9 cellular contexts compared by ENCODE assay signal in the genomic region with DNA sequence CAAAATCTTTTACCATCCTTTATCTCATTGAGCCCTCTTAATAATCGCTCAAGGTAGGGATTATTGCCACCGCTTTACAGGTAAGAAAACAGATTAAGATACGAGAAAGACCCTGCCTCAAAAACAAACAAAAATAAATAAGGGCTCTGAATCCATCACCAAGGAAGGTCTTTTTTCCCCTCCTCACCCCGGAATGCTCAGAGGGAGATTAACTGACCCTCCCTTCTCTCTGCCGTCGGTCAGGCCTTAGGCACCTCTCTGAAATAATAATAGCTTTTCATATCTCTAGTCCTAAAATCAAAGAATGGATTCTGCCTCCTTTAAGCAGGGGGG. TPM values are rescaled to one million over a fixed set of nuclear protein-coding genes. Genes with fewer than 3 reads are reported as not detected.
DNase-seq lines count a peak whose midpoint lies in the region; ATAC-seq, FAIRE-seq and TF ChIP-seq lines count a peak whose summit lies in the region.
"Had no signal": no experiment of that assay in that cellular context is flagged by ENCODE, and none has a peak within 500 bp of the region (broad histone marks: within the 10 kb centered on the region; RNA-seq: fewer than 3 reads in every experiment).

No MANE protein-coding gene starts in this region.

- in situ Hi-C loops in KBM-7 (cut with MboI; ENCODE audit: low pct_unique_long_range_greater_than_20kb, low sequenced_read_pairs) = no loop called here

- CTCF ChIA-PET in CD8-positive, alpha-beta memory T cell (lab: Charles Lee) = interaction anchor here (1.1 to 1.5 kb wide), 2 partner anchors 67 to 70 kb away, joined by 3 to 4 read pairs; no protein-coding TSS in a partner anchor

- FAIRE-seq in pancreas (lab: Jason Lieb, UNC) = no peak

- H3K4me3 ChIP-seq in CD8-positive, alpha-beta memory T cell (ENCODE audit: low read length) = peak overlapping the region; percentile 37
- H3K4me3 ChIP-seq in pancreas (peak overlapping the region; percentile 9 to 95 (median 45)), lower leg skin (ENCODE audit: low read depth, poor library complexity, severe bottlenecking) (no peak overlapping the region)

- peak overlapping the region; percentile 66 for H3K27ac ChIP-seq in CD8-positive, alpha-beta memory T cell (ENCODE audit: low read depth, low read length)
- H3K27ac ChIP-seq in epithelial cell of prostate = peak overlapping the region; percentile 51
- H3K27ac ChIP-seq in pancreas = peak overlapping the region; percentile 3 to 74 (median 66)

- H3K36me3 Mint-ChIP-seq in CD8-positive, alpha-beta memory T cell = peaks cover 0 to 31% (median 0%) of the 10 kb centered on the region in 3 donors

- intact Hi-C loops in pancreas (cut with DNase I) (no loop called here), lower leg skin (cut with DNase I; ENCODE audit: low total_unique reads) (no loop called here)

- peak overlapping the region; percentile 81 to 97 (median 95) for H3K4me3 Mint-ChIP-seq in CD8-positive, alpha-beta memory T cell

- H3K9me3 ChIP-seq in CD8-positive, alpha-beta memory T cell (ENCODE audit: low read length) = no peaks in the 10 kb centered on the region
- no peaks in the 10 kb centered on the region for H3K9me3 ChIP-seq in pancreas

- ATAC-seq in pancreas (no peak), GM21717 (IDR thresholded peaks at IDR 0.05; ENCODE audit: unreplicated experiment) (no peak)

- DNase-seq in CD8-positive, alpha-beta memory T cell = no peak
- no peak for DNase-seq in epithelial cell of prostate (ENCODE audit: low read depth, low spot score)
- DNase-seq in pancreas = no peak
- DNase-seq in kidney tubule cell (ENCODE audit: low spot score) = no peak
- no peak for DNase-seq in lower leg skin (ENCODE audit: low spot score in 2 of 2)
- no peak for DNase-seq in KBM-7

- 3% methylated on average over 6 of the region's 6 CpGs for WGBS in pancreas, 2 donors
- WGBS in lower leg skin, 2 donors = 6 to 7% methylated on average over 6 of the region's 6 CpGs

- TF ChIP-seq CTCF in pancreas (IDR thresholded peaks at IDR 0.05) (no peak), lower leg skin (IDR thresholded peaks at IDR 0.05) (no peak)

- POLR2A ChIA-PET in CD8-positive, alpha-beta memory T cell (lab: Charles Lee) = no interaction called here

- peak overlapping the region; percentile 76 to 99 (median 97) for H3K27ac Mint-ChIP-seq in CD8-positive, alpha-beta memory T cell

- H3K27me3 ChIP-seq in CD8-positive, alpha-beta memory T cell (ENCODE audit: insufficient read depth, low read length, poor library complexity, severe bottlenecking) = no peaks in the 10 kb centered on the region
- no peaks in the 10 kb centered on the region for H3K27me3 ChIP-seq in pancreas

- no peaks in the 10 kb centered on the region for H3K9me3 Mint-ChIP-seq in CD8-positive, alpha-beta memory T cell

- no peak for TF ChIP-seq POLR2A in lower leg skin (IDR thresholded peaks at IDR 0.05)

- H3K4me1 Mint-ChIP-seq in CD8-positive, alpha-beta memory T cell = peaks cover 24 to 39% (median 24%) of the 10 kb centered on the region in 3 donors

- no peaks in the 10 kb centered on the region for H3K27me3 Mint-ChIP-seq in CD8-positive, alpha-beta memory T cell

- peaks cover 7% of the 10 kb centered on the region for H3K36me3 ChIP-seq in CD8-positive, alpha-beta memory T cell (ENCODE audit: insufficient read depth, low read length)
- peaks cover 0 to 15% (median 7%) of the 10 kb centered on the region in 3 donors for H3K36me3 ChIP-seq in pancreas

- H3K4me1 ChIP-seq in CD8-positive, alpha-beta memory T cell (ENCODE audit: insufficient read depth, low read length) = peaks cover 24% of the 10 kb centered on the region
- H3K4me1 ChIP-seq in pancreas = peaks cover 0 to 16% (median 12%) of the 10 kb centered on the region in 3 donors

TF ChIP-seq in PFSK-1, 5 proteins besides CTCF, POLR2A, EP300 and RAD21:
- TF ChIP-seq TAF1 (IDR thresholded peaks at IDR 0.05; ENCODE audit: borderline replicate concordance, insufficient read depth, low read length) = peak; percentile 4; the same call in 1 of the 2 replicates
- TF ChIP-seq REST (IDR thresholded peaks at IDR 0.05; ENCODE audit: insufficient read depth in 1 of 2, low read depth in 2 of 2, low read length in 2 of 2) = no peak

RNA-seq across cellular contexts. Expression of gene ATG2A, which starts 0.6 kb away (rescaled TPM):
- 10 to 100 TPM; 25.7 to 27.0 TPM for total RNA-seq in CD8-positive, alpha-beta memory T cell
- polyA plus RNA-seq in CD8-positive, alpha-beta memory T cell = 7.6 TPM
- polyA plus RNA-seq in PFSK-1 (2012; ENCODE audit: insufficient read length, low read depth) = 27.8 TPM
- total RNA-seq in pancreas (10 to 100 TPM; 13.3 to 18.4 (median 15.5) TPM), lower leg skin (100 to 1,000 TPM in 1 of 4 donors, 10 to 100 TPM in 3; 73.8 to 118 (median 91.2) TPM)
- polyA plus RNA-seq in pancreas = 10 to 100 TPM; 33.1 to 34.1 TPM

RNA-seq across cellular contexts. Expression of gene PPP2R5B, which starts 6.9 kb away (rescaled TPM):
- total RNA-seq in CD8-positive, alpha-beta memory T cell = 10 to 100 TPM; 11.2 to 11.7 TPM
- 7.8 TPM for polyA plus RNA-seq in CD8-positive, alpha-beta memory T cell
- polyA plus RNA-seq in PFSK-1 (2012; ENCODE audit: insufficient read length, low read depth) = 12.2 TPM
- total RNA-seq in pancreas (10 to 100 TPM in 4 of 6 donors, 1 to 10 TPM in 2; 6.3 to 14.1 (median 10.7) TPM), lower leg skin (10 to 100 TPM; 21.8 to 43.6 (median 34.0) TPM)
- polyA plus RNA-seq in pancreas = 10 to 100 TPM; 21.8 to 24.2 TPM

RNA-seq across cellular contexts. Expression of gene GPHA2, which starts 18.1 kb away (rescaled TPM):
- not detected for total RNA-seq in CD8-positive, alpha-beta memory T cell
- not detected for polyA plus RNA-seq in CD8-positive, alpha-beta memory T cell
- polyA plus RNA-seq in PFSK-1 (2012; ENCODE audit: insufficient read length, low read depth) = not detected
- 10 to 100 TPM in 5 of 6 donors, 1 to 10 TPM in 1; 9.5 to 16.3 (median 14.2) TPM for total RNA-seq in pancreas
- 1 to 10 TPM; 4.2 to 5.1 TPM for polyA plus RNA-seq in pancreas
- not detected for total RNA-seq in lower leg skin
- total RNA-seq: T-helper 2 cell treated with Interferon-gamma antibody and Interleukin-4, amounts not matched to agents 100 ng/mL and 5 ng/mL, for 36 hours had no signal

RNA-seq across cellular contexts. Expression of gene EHD1, which starts 39.2 kb away (rescaled TPM):
- 100 to 1,000 TPM; 102 to 110 TPM for total RNA-seq in CD8-positive, alpha-beta memory T cell
- polyA plus RNA-seq in CD8-positive, alpha-beta memory T cell = 258 TPM
- polyA plus RNA-seq in PFSK-1 (2012; ENCODE audit: insufficient read length, low read depth) = 81.2 TPM
- total RNA-seq in pancreas (10 to 100 TPM; 13.8 to 22.1 (median 17.9) TPM), lower leg skin (10 to 100 TPM; 81.0 to 98.9 (median 90.5) TPM)
- 10 to 100 TPM; 10.1 to 10.6 TPM for polyA plus RNA-seq in pancreas

RNA-seq across cellular contexts. Expression of gene MAJIN, which starts 54.3 kb away (rescaled TPM):
- total RNA-seq in CD8-positive, alpha-beta memory T cell = not detected
- polyA plus RNA-seq in CD8-positive, alpha-beta memory T cell = not detected
- polyA plus RNA-seq in PFSK-1 (2012; ENCODE audit: insufficient read length, low read depth) = not detected
- total RNA-seq in pancreas (under 1 TPM in 3 of 6 donors, not detected in 3; 0.14 to 0.47 (median 0.26) TPM), lower leg skin (not detected)
- under 1 TPM; 0.19 to 0.27 TPM for polyA plus RNA-seq in pancreas
- total RNA-seq: T-helper 2 cell treated with Interferon-gamma antibody and Interleukin-4, amounts not matched to agents 100 ng/mL and 5 ng/mL, for 36 hours had no signal

Comparison
In these comparisons a context has a peak if more than half of its experiments do, and no peak if none do; other contexts are left out.
1. RNA of gene GPHA2, which starts 18.1 kb away (total RNA-seq): 9.5 to 16.3 TPM in pancreas; not detected in CD8-positive, alpha-beta memory T cell and not detected in lower leg skin; every median in the first group is over 4 times any median in the second.
2. Peak in every context shown above with its lines, with median percentiles within 50 percentile points of each other: H3K27ac ChIP-seq.